In genomic region chr2:237997521-237997920, GRCh38 we compare ENCODE assay signal across 23 cellular contexts. TPM values are rescaled to one million over a fixed set of nuclear protein-coding genes. Genes with fewer than 3 reads are reported as not detected.
DNase-seq lines count a peak whose midpoint lies in the region; ATAC-seq and TF ChIP-seq lines count a peak whose summit lies in the region.
"Had no signal": no experiment of that assay in that cellular context is flagged by ENCODE, and none has a peak within 500 bp of the region (broad histone marks: within the 10 kb centered on the region; RNA-seq: fewer than 3 reads in every experiment).

No MANE protein-coding gene starts in this region.

- no peak for DNase-seq in activated CD4-positive, alpha-beta memory T cell treated with anti-CD3 and anti-CD28 coated beads for 36 hours
- no peak for DNase-seq in activated CD4-positive, alpha-beta memory T cell treated with anti-CD3 and anti-CD28 coated beads, Interleukin-2, amount 10 ng/mL, durations not matched to agents 7 days and 5 days
- no peak for DNase-seq in CD8-positive, alpha-beta T cell
- DNase-seq in activated T-helper 2 cell treated with anti-CD3 and anti-CD28 coated beads, Interferon-gamma antibody, Interleukin-2, Interleukin-4, amounts not matched to agents 10 μg/mL and 5 μg/mL and 100 μg/mL, durations not matched to agents 14 hours and 24 hours and 36 hours (ENCODE audit: low spot score), result no peak
- no peak for DNase-seq in natural killer cell
- DNase-seq in foreskin keratinocyte, result no peak
- no peak for DNase-seq in right lobe of liver
- DNase-seq in stimulated activated CD4-positive, alpha-beta T cell treated with anti-CD3 and anti-CD28 coated beads, Interleukin-15, amount 100 ng/mL, for 24 hours, result no peak
- DNase-seq: activated CD4-positive, alpha-beta T cell treated with anti-CD3 and anti-CD28 coated beads for 1 hour; DMS 273 treated with DMSO at 0.1 percent for 48 hours; endodermal cell; GOT3; Kasumi-1; NCI-H1694 treated with DMSO at 0.1 percent for 48 hours; nucleus accumbens; SK-N-SH; stimulated activated CD4-positive, alpha-beta T cell treated with anti-CD3 and anti-CD28 coated beads, Interleukin-4, amount 100 ng/mL, for 4 hours; uterus had no signal

- peaks cover 12% of the 10 kb centered on the region for H3K4me1 ChIP-seq in CD8-positive, alpha-beta T cell (ENCODE audit: insufficient read depth, low read length)
- H3K4me1 ChIP-seq in foreskin keratinocyte, result no peaks in the 10 kb centered on the region
- no peaks in the 10 kb centered on the region for H3K4me1 ChIP-seq in right lobe of liver
- H3K4me1 ChIP-seq: BLaER1 treated with 17β-estradiol and CSF1 and Interleukin-3, amounts not matched to agents 10 nM and 100 nM; uterus had no signal

- H3K36me3 ChIP-seq in CD8-positive, alpha-beta T cell (ENCODE audit: insufficient read depth, low read length), result no peaks in the 10 kb centered on the region
- H3K36me3 ChIP-seq in right lobe of liver, result peaks cover 0 to 4% (median 0%) of the 10 kb centered on the region in 4 donors
- H3K36me3 ChIP-seq: adrenal gland, uterus had no signal

- no peaks in the 10 kb centered on the region for H3K27me3 Mint-ChIP-seq in activated CD4-positive, alpha-beta memory T cell treated with anti-CD3 and anti-CD28 coated beads for 36 hours
- H3K27me3 Mint-ChIP-seq in activated CD4-positive, alpha-beta memory T cell treated with anti-CD3 and anti-CD28 coated beads, Interleukin-2, amount 10 ng/mL, durations not matched to agents 7 days and 5 days, result no peaks in the 10 kb centered on the region
- H3K27me3 Mint-ChIP-seq in CD8-positive, alpha-beta T cell (ENCODE audit: low read depth), result no peaks in the 10 kb centered on the region
- no peaks in the 10 kb centered on the region for H3K27me3 Mint-ChIP-seq in activated T-helper 2 cell treated with anti-CD3 and anti-CD28 coated beads, Interferon-gamma antibody, Interleukin-2, Interleukin-4, amounts not matched to agents 10 μg/mL and 5 μg/mL and 100 μg/mL, durations not matched to agents 14 hours and 24 hours and 36 hours (ENCODE audit: low read depth)
- H3K27me3 Mint-ChIP-seq in natural killer cell (ENCODE audit: low read depth in 2 of 2), result no peaks in the 10 kb centered on the region

- POLR2A ChIA-PET in activated CD4-positive, alpha-beta memory T cell treated with anti-CD3 and anti-CD28 coated beads for 36 hours (lab: Charles Lee), result interaction anchor here (2.1 kb wide), 1 partner anchor 63 kb away, joined by 11 read pairs; the partner anchor contains the start of gene SCLY
- POLR2A ChIA-PET in activated CD4-positive, alpha-beta memory T cell treated with anti-CD3 and anti-CD28 coated beads, Interleukin-2, amount 10 ng/mL, durations not matched to agents 7 days and 5 days (lab: Charles Lee), result interaction anchor here (0.9 to 1.4 kb wide), 3 partner anchors 11 to 17 kb away, joined by 3 to 4 read pairs (median 3); no protein-coding TSS in a partner anchor
- POLR2A ChIA-PET in CD8-positive, alpha-beta T cell (lab: Charles Lee), result interaction anchor here (1.4 kb wide), 1 partner anchor 17 kb away, joined by 4 read pairs; no protein-coding TSS in a partner anchor

- intact Hi-C loops in activated CD4-positive, alpha-beta memory T cell treated with anti-CD3 and anti-CD28 coated beads for 36 hours (cut with micrococcal nuclease), result loop anchor here (5.0 kb wide), 3 partner anchors 180 to 570 kb away; no protein-coding TSS in a partner anchor
- intact Hi-C loops in CD8-positive, alpha-beta T cell (cut with DNase I, micrococcal nuclease), result no loop called here
- intact Hi-C loops in activated T-helper 2 cell treated with anti-CD3 and anti-CD28 coated beads, Interferon-gamma antibody, Interleukin-2, Interleukin-4, amounts not matched to agents 10 μg/mL and 5 μg/mL and 100 μg/mL, durations not matched to agents 14 hours and 24 hours and 36 hours (cut with micrococcal nuclease), result loop anchor here (5.0 kb wide), 2 partner anchors 305 to 565 kb away; no protein-coding TSS in a partner anchor
- intact Hi-C loops in natural killer cell (cut with micrococcal nuclease) (no loop called here), right lobe of liver (cut with DNase I) (no loop called here)

- H3K4me3 Mint-ChIP-seq in activated CD4-positive, alpha-beta memory T cell treated with anti-CD3 and anti-CD28 coated beads for 36 hours, result no peak overlapping the region
- no peak overlapping the region for H3K4me3 Mint-ChIP-seq in activated CD4-positive, alpha-beta memory T cell treated with anti-CD3 and anti-CD28 coated beads, Interleukin-2, amount 10 ng/mL, durations not matched to agents 7 days and 5 days
- H3K4me3 Mint-ChIP-seq in CD8-positive, alpha-beta T cell, result peak overlapping the region; percentile 47
- peak overlapping the region; percentile 46 for H3K4me3 Mint-ChIP-seq in activated T-helper 2 cell treated with anti-CD3 and anti-CD28 coated beads, Interferon-gamma antibody, Interleukin-2, Interleukin-4, amounts not matched to agents 10 μg/mL and 5 μg/mL and 100 μg/mL, durations not matched to agents 14 hours and 24 hours and 36 hours (ENCODE audit: low read depth)
- peak overlapping the region; percentile 68 for H3K4me3 Mint-ChIP-seq in natural killer cell
- H3K4me3 Mint-ChIP-seq: endodermal cell had no signal

- peaks cover 3% of the 10 kb centered on the region for H3K9me3 Mint-ChIP-seq in activated CD4-positive, alpha-beta memory T cell treated with anti-CD3 and anti-CD28 coated beads for 36 hours
- H3K9me3 Mint-ChIP-seq in activated CD4-positive, alpha-beta memory T cell treated with anti-CD3 and anti-CD28 coated beads, Interleukin-2, amount 10 ng/mL, durations not matched to agents 7 days and 5 days, result peaks cover 3% of the 10 kb centered on the region
- peaks cover 3% of the 10 kb centered on the region for H3K9me3 Mint-ChIP-seq in CD8-positive, alpha-beta T cell
- H3K9me3 Mint-ChIP-seq in activated T-helper 2 cell treated with anti-CD3 and anti-CD28 coated beads, Interferon-gamma antibody, Interleukin-2, Interleukin-4, amounts not matched to agents 10 μg/mL and 5 μg/mL and 100 μg/mL, durations not matched to agents 14 hours and 24 hours and 36 hours, result peaks cover 4% of the 10 kb centered on the region
- H3K9me3 Mint-ChIP-seq in natural killer cell, result no peaks in the 10 kb centered on the region

- 75% methylated on average over 4 of the region's 4 CpGs for WGBS in right lobe of liver (ENCODE audit: insufficient coverage, low coverage, low lambda C conversion rate, missing lambda C conversion rate)

- H3K36me3 Mint-ChIP-seq in activated CD4-positive, alpha-beta memory T cell treated with anti-CD3 and anti-CD28 coated beads for 36 hours, result peaks cover 24% of the 10 kb centered on the region
- peaks cover 51% of the 10 kb centered on the region for H3K36me3 Mint-ChIP-seq in activated CD4-positive, alpha-beta memory T cell treated with anti-CD3 and anti-CD28 coated beads, Interleukin-2, amount 10 ng/mL, durations not matched to agents 7 days and 5 days (ENCODE audit: low read depth)
- H3K36me3 Mint-ChIP-seq in CD8-positive, alpha-beta T cell, result peaks cover 32% of the 10 kb centered on the region
- H3K36me3 Mint-ChIP-seq in activated T-helper 2 cell treated with anti-CD3 and anti-CD28 coated beads, Interferon-gamma antibody, Interleukin-2, Interleukin-4, amounts not matched to agents 10 μg/mL and 5 μg/mL and 100 μg/mL, durations not matched to agents 14 hours and 24 hours and 36 hours (ENCODE audit: low read depth), result peaks cover 85% of the 10 kb centered on the region
- H3K36me3 Mint-ChIP-seq in natural killer cell, result no peaks in the 10 kb centered on the region

- H3K4me1 Mint-ChIP-seq in activated CD4-positive, alpha-beta memory T cell treated with anti-CD3 and anti-CD28 coated beads for 36 hours (ENCODE audit: low read depth), result peaks cover 48% of the 10 kb centered on the region
- peaks cover 28% of the 10 kb centered on the region for H3K4me1 Mint-ChIP-seq in activated CD4-positive, alpha-beta memory T cell treated with anti-CD3 and anti-CD28 coated beads, Interleukin-2, amount 10 ng/mL, durations not matched to agents 7 days and 5 days
- H3K4me1 Mint-ChIP-seq in CD8-positive, alpha-beta T cell (ENCODE audit: low read depth), result peaks cover 30% of the 10 kb centered on the region
- H3K4me1 Mint-ChIP-seq in activated T-helper 2 cell treated with anti-CD3 and anti-CD28 coated beads, Interferon-gamma antibody, Interleukin-2, Interleukin-4, amounts not matched to agents 10 μg/mL and 5 μg/mL and 100 μg/mL, durations not matched to agents 14 hours and 24 hours and 36 hours (ENCODE audit: low read depth), result peaks cover 54% of the 10 kb centered on the region
- peaks cover 33 to 39% of the 10 kb centered on the region in 2 donors for H3K4me1 Mint-ChIP-seq in natural killer cell

- H3K4me3 ChIP-seq in CD8-positive, alpha-beta T cell (ENCODE audit: low read depth, low read length), result no peak overlapping the region
- no peak overlapping the region for H3K4me3 ChIP-seq in right lobe of liver
- H3K4me3 ChIP-seq: BLaER1 treated with 17β-estradiol and CSF1 and Interleukin-3, amounts not matched to agents 10 nM and 100 nM; coronary artery; lung; uterus had no signal

- CTCF ChIA-PET in activated CD4-positive, alpha-beta memory T cell treated with anti-CD3 and anti-CD28 coated beads for 36 hours (lab: Charles Lee), result interaction anchor here (0.6 to 2.3 kb wide), 4 partner anchors 29 to 325 kb away, joined by 3 to 9 read pairs (median 4); no protein-coding TSS in a partner anchor
- CTCF ChIA-PET in activated CD4-positive, alpha-beta memory T cell treated with anti-CD3 and anti-CD28 coated beads, Interleukin-2, amount 10 ng/mL, durations not matched to agents 7 days and 5 days (lab: Charles Lee), result interaction anchor here (1.1 kb wide), 1 partner anchor 10 kb away, joined by 4 read pairs; no protein-coding TSS in a partner anchor
- CTCF ChIA-PET in CD8-positive, alpha-beta T cell (lab: Charles Lee), result interaction anchor here (1.8 kb wide), 1 partner anchor 73 kb away, joined by 6 read pairs; no protein-coding TSS in a partner anchor

- no peak overlapping the region for H3K27ac ChIP-seq in CD8-positive, alpha-beta T cell (ENCODE audit: low read depth, low read length)
- no peak overlapping the region for H3K27ac ChIP-seq in foreskin keratinocyte
- H3K27ac ChIP-seq in right lobe of liver, result no peak overlapping the region
- H3K27ac ChIP-seq: BLaER1 treated with 17β-estradiol and CSF1 and Interleukin-3, amounts not matched to agents 10 nM and 100 nM; RWPE1; uterus had no signal

- TF ChIP-seq CTCF in CD8-positive, alpha-beta T cell (IDR thresholded peaks at IDR 0.05), result no peak
- TF ChIP-seq CTCF in natural killer cell (IDR thresholded peaks at IDR 0.05) (no peak), foreskin keratinocyte (conservative IDR thresholded peaks at IDR 0.05) (no peak), right lobe of liver (IDR thresholded peaks at IDR 0.05) (no peak)

- ATAC-seq in CD8-positive, alpha-beta T cell, result no peak
- no peak for ATAC-seq in natural killer cell
- no peak for ATAC-seq in foreskin keratinocyte
- ATAC-seq in right lobe of liver, result no peak

- TF ChIP-seq POLR2A in right lobe of liver (IDR thresholded peaks at IDR 0.05), result no peak

- H3K27me3 ChIP-seq in CD8-positive, alpha-beta T cell (ENCODE audit: insufficient read depth, low read length), result no peaks in the 10 kb centered on the region
- no peaks in the 10 kb centered on the region for H3K27me3 ChIP-seq in foreskin keratinocyte
- no peaks in the 10 kb centered on the region for H3K27me3 ChIP-seq in right lobe of liver
- H3K27me3 ChIP-seq: adrenal gland; BLaER1 treated with 17β-estradiol and CSF1 and Interleukin-3, amounts not matched to agents 10 nM and 100 nM; uterus had no signal

- H3K9me3 ChIP-seq in CD8-positive, alpha-beta T cell (ENCODE audit: low read length), result no peaks in the 10 kb centered on the region
- no peaks in the 10 kb centered on the region for H3K9me3 ChIP-seq in right lobe of liver
- H3K9me3 ChIP-seq: adrenal gland, SK-N-SH, uterus had no signal

- peak overlapping the region; percentile 93 for H3K27ac Mint-ChIP-seq in activated CD4-positive, alpha-beta memory T cell treated with anti-CD3 and anti-CD28 coated beads for 36 hours
- H3K27ac Mint-ChIP-seq in activated CD4-positive, alpha-beta memory T cell treated with anti-CD3 and anti-CD28 coated beads, Interleukin-2, amount 10 ng/mL, durations not matched to agents 7 days and 5 days, result no peak overlapping the region
- peak overlapping the region; percentile 87 for H3K27ac Mint-ChIP-seq in CD8-positive, alpha-beta T cell
- H3K27ac Mint-ChIP-seq in activated T-helper 2 cell treated with anti-CD3 and anti-CD28 coated beads, Interferon-gamma antibody, Interleukin-2, Interleukin-4, amounts not matched to agents 10 μg/mL and 5 μg/mL and 100 μg/mL, durations not matched to agents 14 hours and 24 hours and 36 hours, result peak overlapping the region; percentile 90
- H3K27ac Mint-ChIP-seq in natural killer cell, result peak overlapping the region; percentile 95 to 98
- H3K27ac Mint-ChIP-seq: endodermal cell had no signal

RNA-seq across cellular contexts. Expression of gene UBE2F, which starts 30.7 kb away (rescaled TPM):
- 10 to 100 TPM; 50.7 to 52.9 TPM for total RNA-seq in activated CD4-positive, alpha-beta memory T cell treated with anti-CD3 and anti-CD28 coated beads for 36 hours
- total RNA-seq in activated CD4-positive, alpha-beta memory T cell treated with anti-CD3 and anti-CD28 coated beads, Interleukin-2, amount 10 ng/mL, durations not matched to agents 7 days and 5 days, result 10 to 100 TPM; 77.5 to 82.7 TPM
- 10 to 100 TPM; 16.5 to 18.4 TPM for total RNA-seq in CD8-positive, alpha-beta T cell
- 137 and 146 TPM in 2 replicates for total RNA-seq in activated T-helper 2 cell treated with anti-CD3 and anti-CD28 coated beads, Interferon-gamma antibody, Interleukin-2, Interleukin-4, amounts not matched to agents 10 μg/mL and 5 μg/mL and 100 μg/mL, durations not matched to agents 14 hours and 24 hours and 36 hours
- total RNA-seq in natural killer cell, result 100 to 1,000 TPM in 1 of 3 donors, 10 to 100 TPM in 2; 82.4 to 135 (median 96.1) TPM
- total RNA-seq in foreskin keratinocyte, result 70.5 and 71.9 TPM in 2 replicates
- 85.0 and 93.1 TPM in 2 replicates for polyA plus RNA-seq in foreskin keratinocyte
- total RNA-seq in right lobe of liver, result 10 to 100 TPM; 23.3 to 44.9 (median 28.3) TPM

Comparison
In these comparisons a context has a peak if more than half of its experiments do, and no peak if none do; other contexts are left out.
1. H3K4me3 Mint-ChIP-seq: peak in CD8-positive, alpha-beta T cell (single experiment), activated T-helper 2 cell treated with anti-CD3 and anti-CD28 coated beads, Interferon-gamma antibody, Interleukin-2, Interleukin-4, amounts not matched to agents 10 μg/mL and 5 μg/mL and 100 μg/mL, durations not matched to agents 14 hours and 24 hours and 36 hours (single experiment) and natural killer cell (single experiment); none in activated CD4-positive, alpha-beta memory T cell treated with anti-CD3 and anti-CD28 coated beads for 36 hours (single experiment) and activated CD4-positive, alpha-beta memory T cell treated with anti-CD3 and anti-CD28 coated beads, Interleukin-2, amount 10 ng/mL, durations not matched to agents 7 days and 5 days (single experiment).
2. intact Hi-C loops: an anchor here in activated CD4-positive, alpha-beta memory T cell treated with anti-CD3 and anti-CD28 coated beads for 36 hours (5.0 kb wide) and activated T-helper 2 cell treated with anti-CD3 and anti-CD28 coated beads, Interferon-gamma antibody, Interleukin-2, Interleukin-4, amounts not matched to agents 10 μg/mL and 5 μg/mL and 100 μg/mL, durations not matched to agents 14 hours and 24 hours and 36 hours (5.0 kb wide); none called in CD8-positive, alpha-beta T cell, natural killer cell and right lobe of liver.